In the genomic region with DNA sequence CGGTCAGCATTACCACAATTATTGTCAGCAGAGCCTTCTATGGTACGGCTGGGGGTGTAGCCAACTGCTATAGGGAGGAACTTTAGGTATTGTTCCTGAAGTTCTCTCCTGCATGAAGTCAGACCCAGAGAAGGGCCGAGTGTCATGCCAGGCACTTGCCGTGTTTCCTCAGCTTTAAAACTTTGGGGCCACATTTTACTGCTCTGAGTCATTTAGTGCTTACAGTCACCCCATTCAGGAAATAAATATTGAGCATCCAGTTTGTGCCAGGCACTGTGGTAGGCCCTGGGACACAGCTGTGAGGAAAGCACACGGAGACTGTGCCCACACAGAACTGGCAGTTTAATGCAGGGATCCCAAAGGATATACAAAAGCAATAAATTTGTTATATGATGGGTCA, we compare ENCODE assay signal across 14 cellular contexts.
"Had no signal": no experiment of that assay in that cellular context is flagged by ENCODE, and none has a peak within 500 bp of the region (broad histone marks: within the 10 kb centered on the region; RNA-seq: fewer than 3 reads in every experiment).

No MANE protein-coding gene starts in this region.

- H3K27ac ChIP-seq: epithelial cell of prostate, esophagus muscularis mucosa, gastrocnemius medialis, ovary, suprapubic skin, thyroid gland had no signal

- H3K36me3 ChIP-seq: esophagus muscularis mucosa, gastrocnemius medialis, ovary, suprapubic skin, thyroid gland had no signal

- DNase-seq: effector memory CD8-positive, alpha-beta T cell; gastrocnemius medialis; islet precursor cell; mucosa of descending colon; naive thymus-derived CD8-positive, alpha-beta T cell; ovary; right cardiac atrium; stimulated activated CD4-positive, alpha-beta T cell treated with anti-CD3 and anti-CD28 coated beads, Interleukin-2, amount 100 ng/mL, for 48 hours; stimulated activated naive CD8-positive, alpha-beta T cell treated with anti-CD3 and anti-CD28 coated beads, Interleukin-15, Interleukin-2, amounts not matched to agents 100 U/mL and 50 U/mL, for 24 hours; thyroid gland had no signal

- H3K4me2 ChIP-seq: smooth muscle cell had no signal

- H3K4me1 ChIP-seq: esophagus muscularis mucosa, gastrocnemius medialis, suprapubic skin, thyroid gland had no signal

- H3K27me3 ChIP-seq: esophagus muscularis mucosa, gastrocnemius medialis, ovary, suprapubic skin, thyroid gland had no signal

- H3K4me3 ChIP-seq: esophagus muscularis mucosa, gastrocnemius medialis, mucosa of descending colon, ovary, smooth muscle cell, suprapubic skin, thyroid gland had no signal

- H3K9me3 ChIP-seq: esophagus muscularis mucosa, gastrocnemius medialis, mucosa of descending colon, ovary, suprapubic skin, thyroid gland had no signal
